In genomic region chr19:52474351-52475127, GRCh38 we compare ENCODE assay signal across 28 cellular contexts. TPM values are rescaled to one million over a fixed set of nuclear protein-coding genes. Genes with fewer than 3 reads are reported as not detected.
"Had no signal": no experiment of that assay in that cellular context is flagged by ENCODE, and none has a peak within 500 bp of the region (broad histone marks: within the 10 kb centered on the region; RNA-seq: fewer than 3 reads in every experiment).

No MANE protein-coding gene starts in this region.

- H3K9ac ChIP-seq: KMS-11, SK-N-SH had no signal

- H3K4me3 ChIP-seq: Peyer's patch, SJCRH30 had no signal

- FAIRE-seq: astrocyte had no signal

- H3K36me3 ChIP-seq: Peyer's patch, SJCRH30 had no signal

- H3K27ac ChIP-seq: KMS-11, Peyer's patch, RWPE1, SJCRH30, VCaP had no signal

- DNase-seq: activated CD4-positive, alpha-beta memory T cell treated with anti-CD3 and anti-CD28 coated beads for 36 hours; activated CD4-positive, alpha-beta T cell treated with anti-CD3 and anti-CD28 coated beads, Interleukin-2, amount 10 ng/mL, durations not matched to agents 7 days and 5 days; activated CD4-positive, CD25-positive, alpha-beta regulatory T cell; activated CD8-positive, alpha-beta memory T cell treated with anti-CD3 and anti-CD28 coated beads for 24 hours; activated effector memory CD4-positive, alpha-beta T cell treated with anti-CD3 and anti-CD28 coated beads, Interleukin-2, amount 50 U/mL, for 16 hours; activated naive CD4-positive, alpha-beta T cell treated with Interleukin-2 at 50 U/mL for 16 hours; activated naive CD8-positive, alpha-beta T cell treated with anti-CD3 and anti-CD28 coated beads, Interleukin-2, amount 50 U/mL, for 24 hours; activated T-cell treated with anti-CD3 and anti-CD28 coated beads, Interleukin-2, amount 50 U/mL, for 4 hours; amygdala; MV-4-11; NCI-H1930; NCI-H510A treated with DMSO at 0.1 percent for 48 hours; NCI-H69; NK-92 treated with Interleukin-12 subunit alpha and Interleukin-12 subunit beta, amount 100 ng/mL, for 24 hours; Peyer's patch; Right ventricle myocardium superior; SK-N-SH; T-helper 1 cell had no signal

- H3K4me3 Mint-ChIP-seq: activated CD4-positive, alpha-beta memory T cell treated with anti-CD3 and anti-CD28 coated beads for 36 hours; activated CD4-positive, alpha-beta T cell treated with anti-CD3 and anti-CD28 coated beads, Interleukin-2, amount 10 ng/mL, durations not matched to agents 7 days and 5 days; activated naive CD8-positive, alpha-beta T cell treated with anti-CD3 and anti-CD28 coated beads, Interleukin-2, amount 50 U/mL, for 24 hours; activated T-cell treated with anti-CD3 and anti-CD28 coated beads, Interleukin-2, amount 50 U/mL, for 4 hours; brain; central memory CD8-positive, alpha-beta T cell had no signal

- H3K27me3 Mint-ChIP-seq: activated CD4-positive, alpha-beta memory T cell treated with anti-CD3 and anti-CD28 coated beads for 36 hours; activated CD4-positive, alpha-beta T cell treated with anti-CD3 and anti-CD28 coated beads, Interleukin-2, amount 10 ng/mL, durations not matched to agents 7 days and 5 days; activated naive CD8-positive, alpha-beta T cell treated with anti-CD3 and anti-CD28 coated beads, Interleukin-2, amount 50 U/mL, for 24 hours; brain; central memory CD8-positive, alpha-beta T cell had no signal

- H3K27me3 ChIP-seq: Peyer's patch, SJCRH30 had no signal

- H3K4me1 Mint-ChIP-seq: activated CD4-positive, alpha-beta T cell treated with anti-CD3 and anti-CD28 coated beads, Interleukin-2, amount 10 ng/mL, durations not matched to agents 7 days and 5 days; activated naive CD8-positive, alpha-beta T cell treated with anti-CD3 and anti-CD28 coated beads, Interleukin-2, amount 50 U/mL, for 24 hours; brain; central memory CD8-positive, alpha-beta T cell had no signal

- ATAC-seq: activated naive CD4-positive, alpha-beta T cell treated with anti-CD3 and anti-CD28 coated beads, Interleukin-2, amount 50 U/mL, for 72 hours; activated naive CD8-positive, alpha-beta T cell treated with anti-CD3 and anti-CD28 coated beads, Interleukin-2, amount 50 U/mL, for 24 hours; activated T-cell treated with anti-CD3 and anti-CD28 coated beads, Interleukin-2, amount 50 U/mL, for 4 hours had no signal

- H3K27ac Mint-ChIP-seq: activated CD4-positive, alpha-beta memory T cell treated with anti-CD3 and anti-CD28 coated beads for 36 hours; activated CD4-positive, alpha-beta T cell treated with anti-CD3 and anti-CD28 coated beads, Interleukin-2, amount 10 ng/mL, durations not matched to agents 7 days and 5 days; activated naive CD4-positive, alpha-beta T cell treated with anti-CD3 and anti-CD28 coated beads, Interleukin-2, amount 50 U/mL, for 72 hours; activated naive CD8-positive, alpha-beta T cell treated with anti-CD3 and anti-CD28 coated beads, Interleukin-2, amount 50 U/mL, for 24 hours; brain had no signal

- H3K4me1 ChIP-seq: Peyer's patch, SJCRH30 had no signal

RNA-seq across cellular contexts. Expression of gene ZNF578, which starts 21.2 kb away (rescaled TPM):
- total RNA-seq: astrocyte, MCF 10A had no signal

RNA-seq across cellular contexts. Expression of gene ZNF534, which starts 45.6 kb away (rescaled TPM):
- total RNA-seq: activated CD4-positive, alpha-beta memory T cell treated with anti-CD3 and anti-CD28 coated beads for 36 hours; activated CD4-positive, alpha-beta T cell treated with anti-CD3 and anti-CD28 coated beads, Interleukin-2, amount 10 ng/mL, durations not matched to agents 7 days and 5 days; activated naive CD4-positive, alpha-beta T cell treated with anti-CD3 and anti-CD28 coated beads, Interleukin-2, amount 50 U/mL, for 72 hours; activated T-cell treated with anti-CD3 and anti-CD28 coated beads, Interleukin-2, amount 50 U/mL, for 4 hours; astrocyte; MCF 10A; Peyer's patch; T-helper 2 cell treated with Interferon-gamma antibody and Interleukin-4, amounts not matched to agents 100 ng/mL and 5 ng/mL, for 36 hours had no signal
- polyA plus RNA-seq: SK-N-SH had no signal
